Comparison of ENCODE assay signal across 8 cellular contexts in the genomic region with DNA sequence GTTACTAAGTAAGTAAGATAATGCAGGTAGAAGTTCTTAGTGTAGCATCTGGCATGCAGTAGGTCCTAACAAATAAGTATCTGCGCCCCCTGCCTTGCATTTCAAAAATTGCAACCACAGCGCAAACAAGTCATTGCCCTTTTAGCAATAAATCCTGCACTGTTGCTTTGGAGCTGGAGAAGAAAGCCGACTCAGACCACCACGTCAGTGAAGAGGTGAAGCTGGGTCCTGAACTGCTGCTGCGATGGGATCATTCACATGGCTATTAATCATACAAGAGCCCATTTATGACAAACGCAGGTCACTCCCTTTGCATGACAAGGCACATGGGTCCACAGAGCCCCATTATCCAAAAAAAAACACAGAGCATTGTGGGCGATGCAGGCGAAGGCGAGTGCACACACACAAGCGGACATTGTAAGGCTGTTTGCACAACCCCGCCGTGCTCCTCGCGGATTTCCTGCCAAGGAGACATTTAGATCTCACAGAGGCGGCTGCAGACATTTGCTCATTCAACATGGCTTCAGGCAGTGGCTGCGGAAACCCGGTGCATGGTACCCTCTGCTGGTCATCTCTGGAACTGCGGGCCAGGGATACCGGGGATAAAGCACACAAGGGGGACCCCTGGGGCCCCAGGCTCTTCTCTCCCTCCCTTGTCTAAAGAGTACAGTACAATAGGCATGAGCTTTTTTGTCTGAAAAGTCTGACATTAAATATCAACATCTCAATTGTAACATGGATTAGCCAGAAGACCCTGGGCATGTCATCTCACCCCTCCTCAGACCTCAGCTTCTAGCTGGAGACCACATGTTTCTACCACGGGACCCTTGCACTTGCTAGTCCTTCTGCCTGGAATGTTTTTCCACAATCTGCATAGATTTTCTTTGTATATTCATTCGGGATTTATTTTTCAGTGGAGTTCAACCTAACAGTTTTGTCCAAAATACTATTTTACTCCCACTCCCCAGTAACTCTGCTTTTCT.
DNase-seq lines count a peak whose midpoint lies in the region; ATAC-seq and TF ChIP-seq lines count a peak whose summit lies in the region.

No MANE protein-coding gene starts in this region.

- no peaks in the 10 kb centered on the region for H3K79me2 ChIP-seq in KMS-11 (ENCODE audit: insufficient read depth, low read depth)

- H3K27me3 ChIP-seq in KMS-11 (ENCODE audit: insufficient read depth, low read depth) = no peaks in the 10 kb centered on the region
- no peaks in the 10 kb centered on the region for H3K27me3 ChIP-seq in neuron (ENCODE audit: insufficient read depth, low read length)
- H3K27me3 ChIP-seq in subcutaneous abdominal adipose tissue (ENCODE audit: control insufficient read depth in 5 of 5, insufficient read depth in 4 of 5, low read length in 5 of 5) = no peaks in the 10 kb centered on the region

- peak overlapping the region; percentile 68 for H3K4me2 ChIP-seq in KMS-11

- TF ChIP-seq CTCF in KMS-11 (conservative IDR thresholded peaks at IDR 0.05; ENCODE audit: low read depth, low read length) = peak; percentile 90

- peak overlapping the region; percentile 71 for H3K9ac ChIP-seq in KMS-11
- peak overlapping the region in 3 of 5 donors; percentile 1 to 25 (median 13) for H3K9ac ChIP-seq in subcutaneous abdominal adipose tissue (ENCODE audit: low read length in 5 of 5)

- H3K9me3 ChIP-seq in neuron (ENCODE audit: low read length) (no peaks in the 10 kb centered on the region), subcutaneous abdominal adipose tissue (ENCODE audit: control insufficient read depth in 5 of 5, low read length in 5 of 5) (no peaks in the 10 kb centered on the region)

- no peak overlapping the region for H3K4me3 ChIP-seq in KMS-11 (IDR thresholded peaks at IDR 0.05; ENCODE audit: insufficient read depth, low read depth, low read length)
- peak overlapping the region; percentile 42 for H3K4me3 ChIP-seq in neuron (ENCODE audit: low read length)
- H3K4me3 ChIP-seq in subcutaneous abdominal adipose tissue (ENCODE audit: low read depth in 1 of 5, low read length in 5 of 5) = peak overlapping the region; percentile 65 to 83 (median 76)

- H3K36me3 ChIP-seq in KMS-11 (ENCODE audit: insufficient read depth) (no peaks in the 10 kb centered on the region), neuron (ENCODE audit: insufficient read depth, low read length) (no peaks in the 10 kb centered on the region), subcutaneous abdominal adipose tissue (ENCODE audit: control insufficient read depth in 5 of 5, insufficient read depth in 5 of 5, low read length in 5 of 5) (peaks cover 0 to 30% (median 9%) of the 10 kb centered on the region in 5 donors)

- peak overlapping the region; percentile 96 for H2AFZ ChIP-seq in KMS-11 (ENCODE audit: low read depth)
- H2AFZ ChIP-seq in neuron (ENCODE audit: low read depth, low read length) = peak overlapping the region; percentile 65

- DNase-seq in EL = peak; percentile 37
- DNase-seq in RPMI8226 = peak; percentile 75
- DNase-seq in activated effector memory CD4-positive, alpha-beta T cell treated with Interleukin-2 at 50 U/mL for 16 hours = peak; percentile 71
- peak; percentile 99 for DNase-seq in foreskin melanocyte

- ATAC-seq in GM21825 (IDR thresholded peaks at IDR 0.05; ENCODE audit: unreplicated experiment) = peak; percentile 89

- no peaks in the 10 kb centered on the region for H4K20me1 ChIP-seq in KMS-11 (ENCODE audit: insufficient read depth)

- H3K27ac ChIP-seq in KMS-11 (peak overlapping the region; percentile 54), subcutaneous abdominal adipose tissue (ENCODE audit: low read depth, low read length) (peak overlapping the region; percentile 22)

- H3K4me1 ChIP-seq in KMS-11 (ENCODE audit: low read depth, poor library complexity, severe bottlenecking) = no peaks in the 10 kb centered on the region
- H3K4me1 ChIP-seq in neuron (ENCODE audit: insufficient read depth, low read length) = no peaks in the 10 kb centered on the region
- H3K4me1 ChIP-seq in subcutaneous abdominal adipose tissue (ENCODE audit: control insufficient read depth in 5 of 5, insufficient read depth in 5 of 5, low read length in 5 of 5) = peaks cover 3 to 25% (median 20%) of the 10 kb centered on the region in 5 donors

Comparison
In these comparisons a context has a peak if more than half of its experiments do, and no peak if none do; other contexts are left out.
1. DNase-seq: peak in every context shown above with its lines; median percentile 99 in foreskin melanocyte; 75 in RPMI8226; 71 in activated effector memory CD4-positive, alpha-beta T cell treated with Interleukin-2 at 50 U/mL for 16 hours; 37 in EL.